Comparison of ENCODE assay signal across 31 cellular contexts in genomic region chr19:13908674-13909073, GRCh38. TPM values are rescaled to one million over a fixed set of nuclear protein-coding genes. Genes with fewer than 3 reads are reported as not detected.
"Had no signal": no experiment of that assay in that cellular context is flagged by ENCODE, and none has a peak within 500 bp of the region (broad histone marks: within the 10 kb centered on the region; RNA-seq: fewer than 3 reads in every experiment).

No MANE protein-coding gene starts in this region.

- H3K9me3 Mint-ChIP-seq: naive thymus-derived CD4-positive, alpha-beta T cell; natural killer cell treated with Interleukin-12 subunit alpha and Interleukin-12 subunit beta and Interleukin-15 and Interleukin-18, amount 100 ng/mL, for 72 hours; neural progenitor cell had no signal

- H3K4me1 ChIP-seq: neural progenitor cell had no signal

- H3K36me3 ChIP-seq: neural progenitor cell had no signal

- H3K27ac Mint-ChIP-seq: natural killer cell treated with Interleukin-12 subunit alpha and Interleukin-12 subunit beta and Interleukin-15 and Interleukin-18, amount 100 ng/mL, for 72 hours; neural progenitor cell; stimulated activated naive B cell treated with anti-CD40 and anti-IgM and Interleukin-4, amounts not matched to agents 10 μg/mL and 1 μg/mL and 100 μg/mL, for 72 hours had no signal

- H3K36me3 Mint-ChIP-seq: natural killer cell treated with Interleukin-12 subunit alpha and Interleukin-12 subunit beta and Interleukin-15 and Interleukin-18, amount 100 ng/mL, for 72 hours had no signal

- H3K9me3 ChIP-seq: left ventricle myocardium inferior, mucosa of descending colon, neutrophil, psoas muscle, right lobe of liver, stomach, testis, thyroid gland, upper lobe of right lung had no signal

- FAIRE-seq: urothelium cell line had no signal

- H3K4me3 ChIP-seq: hepatocyte, left ventricle myocardium inferior, lung, mucosa of descending colon, neural progenitor cell, psoas muscle, right lobe of liver, stomach, testis, thyroid gland, upper lobe of right lung had no signal

- DNase-seq: islet precursor cell; left ventricle myocardium inferior; midbrain; naive thymus-derived CD4-positive, alpha-beta T cell; occipital lobe; psoas muscle; stimulated activated CD4-positive, alpha-beta T cell treated with anti-CD3 and anti-CD28 coated beads, Interleukin-12 subunit alpha, Interleukin-12 subunit beta, amount 100 ng/mL, for 4 hours; stimulated activated CD4-positive, alpha-beta T cell treated with anti-CD3 and anti-CD28 coated beads, Interleukin-15, amount 100 ng/mL, for 24 hours; stimulated activated CD4-positive, alpha-beta T cell treated with anti-CD3 and anti-CD28 coated beads, Interleukin-2, amount 100 ng/mL, for 24 hours; stimulated activated CD4-positive, alpha-beta T cell treated with anti-CD3 and anti-CD28 coated beads, Interleukin-4, amount 100 ng/mL, for 1 hour; stimulated activated naive B cell treated with anti-CD40 and anti-IgM and Interleukin-4, amounts not matched to agents 10 μg/mL and 1 μg/mL and 100 μg/mL, for 72 hours; stimulated activated naive CD8-positive, alpha-beta T cell treated with anti-CD3 and anti-CD28 coated beads, Interleukin-15, Interleukin-2, amounts not matched to agents 100 U/mL and 50 U/mL, for 24 hours; testis; thyroid gland; trophoblast cell; upper lobe of right lung had no signal

- H3K27ac ChIP-seq: hepatocyte, left ventricle myocardium inferior, neural progenitor cell, neutrophil, parathyroid adenoma, psoas muscle, stomach, testis, thyroid gland, upper lobe of right lung had no signal

- H3K4me3 Mint-ChIP-seq: natural killer cell treated with Interleukin-12 subunit alpha and Interleukin-12 subunit beta and Interleukin-15 and Interleukin-18, amount 100 ng/mL, for 72 hours; neural progenitor cell; stimulated activated naive B cell treated with anti-CD40 and anti-IgM and Interleukin-4, amounts not matched to agents 10 μg/mL and 1 μg/mL and 100 μg/mL, for 72 hours had no signal

- H3K27me3 ChIP-seq: hepatocyte, neutrophil, right lobe of liver, stomach, testis, thyroid gland, upper lobe of right lung had no signal

- H3K27me3 Mint-ChIP-seq: naive thymus-derived CD4-positive, alpha-beta T cell; natural killer cell treated with Interleukin-12 subunit alpha and Interleukin-12 subunit beta and Interleukin-15 and Interleukin-18, amount 100 ng/mL, for 72 hours; stimulated activated naive B cell treated with anti-CD40 and anti-IgM and Interleukin-4, amounts not matched to agents 10 μg/mL and 1 μg/mL and 100 μg/mL, for 72 hours had no signal

- ATAC-seq: naive thymus-derived CD4-positive, alpha-beta T cell; natural killer cell treated with Interleukin-12 subunit alpha and Interleukin-12 subunit beta and Interleukin-15 and Interleukin-18, amount 100 ng/mL, for 72 hours; psoas muscle; stimulated activated naive B cell treated with anti-CD40 and anti-IgM and Interleukin-4, amounts not matched to agents 10 μg/mL and 1 μg/mL and 100 μg/mL, for 72 hours; stimulated activated naive CD8-positive, alpha-beta T cell treated with anti-CD3 and anti-CD28 coated beads, Interleukin-15, Interleukin-2, amounts not matched to agents 100 U/mL and 50 U/mL, for 24 hours; upper lobe of right lung had no signal

RNA-seq across cellular contexts. Expression of gene PODNL1, which starts 29.5 kb away (rescaled TPM):
- total RNA-seq: kidney epithelial cell, occipital lobe, skeletal muscle tissue, stomach had no signal

RNA-seq across cellular contexts. Expression of gene NANOS3, which starts 31.7 kb away (rescaled TPM):
- total RNA-seq: kidney epithelial cell, lower leg skin, mesenteric fat pad, myocyte, psoas muscle, right lobe of liver, skeletal muscle tissue, stomach, thyroid gland, upper lobe of right lung had no signal
- polyA plus RNA-seq: naive thymus-derived CD4-positive, alpha-beta T cell; psoas muscle had no signal
